In genomic region chr9:137168907-137169763, GRCh38 we compare ENCODE assay signal across 9 cellular contexts. TPM values are rescaled to one million over a fixed set of nuclear protein-coding genes. Genes with fewer than 3 reads are reported as not detected.
A peak's percentile ranks its signal among the peaks of the same experiment; 100 is the strongest.
DNase-seq lines count a peak whose midpoint lies in the region; ATAC-seq and TF ChIP-seq lines count a peak whose summit lies in the region.
"Had no signal": no experiment of that assay in that cellular context is flagged by ENCODE, and none has a peak within 500 bp of the region (broad histone marks: within the 10 kb centered on the region; RNA-seq: fewer than 3 reads in every experiment).

No MANE protein-coding gene starts in this region.

- no peaks in the 10 kb centered on the region for H3K36me3 Mint-ChIP-seq in activated CD4-positive, alpha-beta T cell treated with anti-CD3 and anti-CD28 coated beads, Interleukin-2, amount 10 ng/mL, durations not matched to agents 24 days and 14 days (ENCODE audit: low read depth)
- H3K36me3 Mint-ChIP-seq in T-helper 17 cell (ENCODE audit: low read depth) = no peaks in the 10 kb centered on the region
- H3K36me3 Mint-ChIP-seq: CD4-positive, CD25-positive, alpha-beta regulatory T cell had no signal

- peak; percentile 35 for ATAC-seq in T-helper 17 cell

- peaks cover 3% of the 10 kb centered on the region for H3K27me3 ChIP-seq in prostate gland (replicated peaks; ENCODE audit: insufficient read depth)

- H3K9me3 Mint-ChIP-seq in activated CD4-positive, alpha-beta T cell treated with anti-CD3 and anti-CD28 coated beads, Interleukin-2, amount 10 ng/mL, durations not matched to agents 24 days and 14 days = no peaks in the 10 kb centered on the region

- peak overlapping the region; percentile 26 to 79 for H3K27ac ChIP-seq in prostate gland

- WGBS in prostate gland = under 1% methylated on average over 72 of the region's 114 CpGs

- intact Hi-C loops in activated CD4-positive, alpha-beta T cell treated with anti-CD3 and anti-CD28 coated beads, Interleukin-2, amount 10 ng/mL, durations not matched to agents 24 days and 14 days (cut with micrococcal nuclease) = loop anchor here (1.0 to 10.0 kb wide), 2 partner anchors 12 to 324 kb away; partner anchors contain the start of genes AJM1 and PHPT1
- intact Hi-C loops in prostate gland (cut with DNase I) = no loop called here

- H3K9me3 ChIP-seq in T-helper 17 cell (ENCODE audit: control insufficient read depth, low read length, poor library complexity, severe bottlenecking) = no peaks in the 10 kb centered on the region
- H3K9me3 ChIP-seq in prostate gland = no peaks in the 10 kb centered on the region

- peaks cover 43% of the 10 kb centered on the region for H3K4me1 ChIP-seq in prostate gland (replicated peaks)

- H3K4me3 Mint-ChIP-seq in activated CD4-positive, alpha-beta T cell treated with anti-CD3 and anti-CD28 coated beads, Interleukin-2, amount 10 ng/mL, durations not matched to agents 24 days and 14 days = peak overlapping the region; percentile 66
- H3K4me3 Mint-ChIP-seq in T-helper 17 cell = peak overlapping the region; percentile 61

- H3K4me1 Mint-ChIP-seq in activated CD4-positive, alpha-beta T cell treated with anti-CD3 and anti-CD28 coated beads, Interleukin-2, amount 10 ng/mL, durations not matched to agents 24 days and 14 days = no peaks in the 10 kb centered on the region
- peaks cover 6% of the 10 kb centered on the region for H3K4me1 Mint-ChIP-seq in T-helper 17 cell

- H3K4me3 ChIP-seq in fibroblast of villous mesenchyme (ENCODE audit: low read depth, low read length) (peak overlapping the region; percentile 23), prostate gland (peak overlapping the region; percentile 40 to 58)

- TF ChIP-seq POLR2A in prostate gland (IDR thresholded peaks at IDR 0.05) = no peak

- peaks cover 31% of the 10 kb centered on the region for H3K27me3 Mint-ChIP-seq in activated CD4-positive, alpha-beta T cell treated with anti-CD3 and anti-CD28 coated beads, Interleukin-2, amount 10 ng/mL, durations not matched to agents 24 days and 14 days
- peaks cover 30% of the 10 kb centered on the region for H3K27me3 Mint-ChIP-seq in T-helper 17 cell

- H3K27ac Mint-ChIP-seq in activated CD4-positive, alpha-beta T cell treated with anti-CD3 and anti-CD28 coated beads, Interleukin-2, amount 10 ng/mL, durations not matched to agents 24 days and 14 days = no peak overlapping the region
- H3K27ac Mint-ChIP-seq in T-helper 17 cell = no peak overlapping the region
- H3K27ac Mint-ChIP-seq: CD4-positive, CD25-positive, alpha-beta regulatory T cell had no signal

- DNase-seq in activated CD4-positive, alpha-beta T cell treated with anti-CD3 and anti-CD28 coated beads, Interleukin-2, amount 10 ng/mL, durations not matched to agents 24 days and 14 days = peak; percentile 75
- DNase-seq in activated CD4-positive, alpha-beta T cell treated with anti-CD3 and anti-CD28 coated beads, Interleukin-2, amount 50 U/mL, for 4 hours = no peak
- DNase-seq in NCI-H1092 (lab: John Stamatoyannopoulos, UW) = peak; percentile 82
- no peak for DNase-seq in T-helper 17 cell
- peak; percentile 22 for DNase-seq in fibroblast of villous mesenchyme (ENCODE audit: low read depth)
- DNase-seq in prostate gland (ENCODE audit: low spot score) = peak; percentile 56
- no peak for DNase-seq in GDM1 (lab: John Stamatoyannopoulos, UW)
- no peak for DNase-seq in pons (ENCODE audit: low spot score)
- DNase-seq: CD4-positive, CD25-positive, alpha-beta regulatory T cell had no signal

- TF ChIP-seq CTCF in fibroblast of villous mesenchyme (IDR thresholded peaks at IDR 0.05; ENCODE audit: insufficient read depth, low read depth, low read length) (no peak), prostate gland (IDR thresholded peaks at IDR 0.05) (peak in 1 of 4 experiments; percentile 27)

- no peaks in the 10 kb centered on the region for H3K36me3 ChIP-seq in prostate gland

RNA-seq across cellular contexts. Expression of gene LRRC26, which starts 0.7 kb away (rescaled TPM):
- total RNA-seq in activated CD4-positive, alpha-beta T cell treated with anti-CD3 and anti-CD28 coated beads, Interleukin-2, amount 10 ng/mL, durations not matched to agents 24 days and 14 days = not detected in 2 replicates
- not detected for total RNA-seq in T-helper 17 cell
- total RNA-seq in fibroblast of villous mesenchyme = not detected in 2 replicates
- total RNA-seq in prostate gland = 100 to 1,000 TPM; 183 to 582 TPM
- total RNA-seq: CD4-positive, CD25-positive, alpha-beta regulatory T cell had no signal

RNA-seq across cellular contexts. Expression of gene TMEM210, which starts 2.7 kb away (rescaled TPM):
- total RNA-seq in activated CD4-positive, alpha-beta T cell treated with anti-CD3 and anti-CD28 coated beads, Interleukin-2, amount 10 ng/mL, durations not matched to agents 24 days and 14 days = not detected in 2 replicates
- total RNA-seq in T-helper 17 cell (not detected), fibroblast of villous mesenchyme (not detected in 2 replicates), prostate gland (1 to 10 TPM in 1 of 2 donors, not detected in 1; 3.1 TPM)
- total RNA-seq: CD4-positive, CD25-positive, alpha-beta regulatory T cell had no signal

RNA-seq across cellular contexts. Expression of gene ANAPC2, which starts 19.2 kb away (rescaled TPM):
- 57.4 and 58.7 TPM in 2 replicates for total RNA-seq in activated CD4-positive, alpha-beta T cell treated with anti-CD3 and anti-CD28 coated beads, Interleukin-2, amount 10 ng/mL, durations not matched to agents 24 days and 14 days
- total RNA-seq in T-helper 17 cell (100 to 1,000 TPM; 114 to 116 TPM), fibroblast of villous mesenchyme (22.9 and 24.8 TPM in 2 replicates), prostate gland (10 to 100 TPM; 32.5 to 64.5 TPM)

RNA-seq across cellular contexts. Expression of gene SSNA1, which starts 19.3 kb away (rescaled TPM):
- 95.1 and 95.8 TPM in 2 replicates for total RNA-seq in activated CD4-positive, alpha-beta T cell treated with anti-CD3 and anti-CD28 coated beads, Interleukin-2, amount 10 ng/mL, durations not matched to agents 24 days and 14 days
- 10 to 100 TPM; 39.4 to 48.3 TPM for total RNA-seq in T-helper 17 cell
- 58.7 and 81.5 TPM in 2 replicates for total RNA-seq in fibroblast of villous mesenchyme
- 100 to 1,000 TPM; 114 to 124 TPM for total RNA-seq in prostate gland

RNA-seq across cellular contexts. Expression of gene GRIN1, which starts 30.2 kb away (rescaled TPM):
- total RNA-seq in activated CD4-positive, alpha-beta T cell treated with anti-CD3 and anti-CD28 coated beads, Interleukin-2, amount 10 ng/mL, durations not matched to agents 24 days and 14 days = 0.07 TPM in 1 of 2 replicates, not detected in the other
- total RNA-seq in T-helper 17 cell = not detected
- under 0.01 TPM in 1 of 2 replicates, not detected in the other for total RNA-seq in fibroblast of villous mesenchyme
- total RNA-seq in prostate gland = 1 to 10 TPM in 1 of 2 donors, under 1 TPM in 1; 0.59 to 1.8 TPM
- total RNA-seq: CD4-positive, CD25-positive, alpha-beta regulatory T cell had no signal

Comparison
In these comparisons a context has a peak if more than half of its experiments do, and no peak if none do; other contexts are left out.
1. DNase-seq: peak in activated CD4-positive, alpha-beta T cell treated with anti-CD3 and anti-CD28 coated beads, Interleukin-2, amount 10 ng/mL, durations not matched to agents 24 days and 14 days (single experiment), NCI-H1092 (single experiment), fibroblast of villous mesenchyme (single experiment) and prostate gland (single experiment); none in activated CD4-positive, alpha-beta T cell treated with anti-CD3 and anti-CD28 coated beads, Interleukin-2, amount 50 U/mL, for 4 hours (0 of 2), T-helper 17 cell (0 of 3), GDM1 (single experiment) and pons (single experiment).
2. RNA of gene LRRC26, which starts 0.7 kb away (total RNA-seq): 183 to 582 TPM in prostate gland; not detected in activated CD4-positive, alpha-beta T cell treated with anti-CD3 and anti-CD28 coated beads, Interleukin-2, amount 10 ng/mL, durations not matched to agents 24 days and 14 days, not detected in T-helper 17 cell and not detected in fibroblast of villous mesenchyme; every median in the first group is over 100 times any median in the second.